Comparison of ENCODE assay signal across 8 cellular contexts in the genomic region with DNA sequence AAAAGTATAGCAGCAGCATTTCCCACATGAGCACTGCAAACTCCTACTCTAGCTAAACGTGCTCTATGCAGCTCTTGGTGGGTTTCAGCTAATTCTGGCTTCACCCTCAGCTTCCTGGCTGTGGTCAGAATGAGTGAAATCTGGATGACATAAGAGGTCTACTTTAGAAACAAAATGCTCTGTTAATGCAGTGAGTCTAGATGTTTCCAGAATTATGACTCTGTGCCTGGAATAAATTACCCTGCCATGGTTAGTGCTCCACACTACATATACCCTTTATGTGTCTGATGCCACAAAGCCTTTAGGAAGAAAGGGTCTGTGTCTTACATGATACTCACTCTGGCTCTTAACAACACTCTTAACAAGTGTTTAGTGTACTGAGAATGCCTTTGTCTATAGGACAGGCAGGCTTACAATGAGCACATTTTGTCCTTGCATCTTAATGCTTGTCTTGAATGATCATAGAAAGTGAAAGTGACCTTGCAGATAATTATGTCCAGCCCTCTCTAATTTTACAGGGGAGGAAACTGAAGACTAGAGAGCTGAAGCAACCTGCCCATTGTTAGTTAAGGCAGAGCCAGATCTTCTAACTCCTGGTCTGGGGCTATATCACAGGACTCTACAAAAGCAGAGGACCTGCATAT. TPM values are rescaled to one million over a fixed set of nuclear protein-coding genes. Genes with fewer than 3 reads are reported as not detected.
DNase-seq lines count a peak whose midpoint lies in the region; ATAC-seq and TF ChIP-seq lines count a peak whose summit lies in the region.

No MANE protein-coding gene starts in this region.

- in situ Hi-C loops in HAP-1 (cut with MboI; ENCODE audit: low sequenced_read_pairs), result no loop called here

- WGBS in gastroesophageal sphincter (ENCODE audit: low coverage in 1 of 2), 2 donors, result 40 to 44% methylated on average over 1 of the region's 1 CpG
- WGBS in ovary, 3 donors, result 76 to 86% (median 82%) methylated on average over 1 of the region's 1 CpG

- ATAC-seq in GM19452 (IDR thresholded peaks at IDR 0.05; ENCODE audit: unreplicated experiment) (peak; percentile 92), HG03565 (IDR thresholded peaks at IDR 0.05; ENCODE audit: unreplicated experiment) (peak; percentile 81), gastroesophageal sphincter (no peak)

- no peaks in the 10 kb centered on the region for H3K9me3 Mint-ChIP-seq in activated naive CD4-positive, alpha-beta T cell treated with anti-CD3 and anti-CD28 coated beads, Interleukin-2, amount 10 ng/mL, durations not matched to agents 7 days and 5 days

- H3K9me3 ChIP-seq in HAP-1 (no peaks in the 10 kb centered on the region), gastroesophageal sphincter (no peaks in the 10 kb centered on the region), ovary (no peaks in the 10 kb centered on the region)

- H3K27me3 Mint-ChIP-seq in activated naive CD4-positive, alpha-beta T cell treated with anti-CD3 and anti-CD28 coated beads, Interleukin-2, amount 10 ng/mL, durations not matched to agents 7 days and 5 days, result no peaks in the 10 kb centered on the region

- no peak for TF ChIP-seq EP300 in gastroesophageal sphincter (IDR thresholded peaks at IDR 0.05)
- TF ChIP-seq EP300 in ovary (IDR thresholded peaks at IDR 0.05), result no peak

- H3K4me1 ChIP-seq in HAP-1 (peaks cover 61% of the 10 kb centered on the region), gastroesophageal sphincter (peaks cover 16 to 92% (median 23%) of the 10 kb centered on the region in 3 donors), ovary (ENCODE audit: insufficient read depth) (peaks cover 19% of the 10 kb centered on the region)

- TF ChIP-seq CTCF in gastroesophageal sphincter (IDR thresholded peaks at IDR 0.05), result no peak
- no peak for TF ChIP-seq CTCF in ovary (IDR thresholded peaks at IDR 0.05)

- H3K36me3 ChIP-seq in HAP-1 (replicated peaks) (peaks cover 42% of the 10 kb centered on the region), gastroesophageal sphincter (peaks cover 16 to 61% of the 10 kb centered on the region in 2 donors), ovary (no peaks in the 10 kb centered on the region)

- CTCF ChIA-PET in activated naive CD4-positive, alpha-beta T cell treated with anti-CD3 and anti-CD28 coated beads, Interleukin-2, amount 10 ng/mL, durations not matched to agents 7 days and 5 days (lab: Charles Lee), result interaction anchor here (1.2 to 6.1 kb wide), 3 partner anchors 8 to 16 kb away, joined by 3 to 46 read pairs (median 5); a partner anchor contains a TSS

- H3K4me3 Mint-ChIP-seq in activated naive CD4-positive, alpha-beta T cell treated with anti-CD3 and anti-CD28 coated beads, Interleukin-2, amount 10 ng/mL, durations not matched to agents 7 days and 5 days, result no peak overlapping the region

- H3K4me3 ChIP-seq in HAP-1 (no peak overlapping the region), gastroesophageal sphincter (no peak overlapping the region), ovary (no peak overlapping the region)

- intact Hi-C loops in ovary (cut with DNase I), result no loop called here

- DNase-seq in COLO829 (ENCODE audit: low spot score) (peak; percentile 85), NCI-H1417 treated with DMSO at 0.1 percent for 48 hours (lab: John Stamatoyannopoulos, UW) (no peak), HAP-1 (ENCODE audit: low spot score in 2 of 2) (no peak), ovary (no peak)
- DNase-seq in activated naive CD4-positive, alpha-beta T cell treated with anti-CD3 and anti-CD28 coated beads, Interleukin-2, amount 10 ng/mL, durations not matched to agents 7 days and 5 days, result peak; percentile 47

- TF ChIP-seq POLR2A in gastroesophageal sphincter (IDR thresholded peaks at IDR 0.05) (no peak), ovary (IDR thresholded peaks at IDR 0.05) (no peak)

- H3K27me3 ChIP-seq in HAP-1 (ENCODE audit: low read depth), result no peaks in the 10 kb centered on the region
- no peaks in the 10 kb centered on the region for H3K27me3 ChIP-seq in gastroesophageal sphincter
- no peaks in the 10 kb centered on the region for H3K27me3 ChIP-seq in ovary

- peaks cover 68% of the 10 kb centered on the region for H3K4me1 Mint-ChIP-seq in activated naive CD4-positive, alpha-beta T cell treated with anti-CD3 and anti-CD28 coated beads, Interleukin-2, amount 10 ng/mL, durations not matched to agents 7 days and 5 days

- H3K27ac ChIP-seq in gastroesophageal sphincter, result peak overlapping the region in 1 of 4 donors; percentile 11
- no peak overlapping the region for H3K27ac ChIP-seq in ovary

- peaks cover 77% of the 10 kb centered on the region for H3K36me3 Mint-ChIP-seq in activated naive CD4-positive, alpha-beta T cell treated with anti-CD3 and anti-CD28 coated beads, Interleukin-2, amount 10 ng/mL, durations not matched to agents 7 days and 5 days

- H3K27ac Mint-ChIP-seq in activated naive CD4-positive, alpha-beta T cell treated with anti-CD3 and anti-CD28 coated beads, Interleukin-2, amount 10 ng/mL, durations not matched to agents 7 days and 5 days, result peak overlapping the region; percentile 82

RNA-seq across cellular contexts. Expression of a gene that starts 9.2 kb away (rescaled TPM):
- total RNA-seq in gastroesophageal sphincter, result 100 to 1,000 TPM in 2 of 4 donors, 10 to 100 TPM in 2; 57.6 to 155 (median 106) TPM
- total RNA-seq in ovary, result 100 to 1,000 TPM in 5 of 7 donors, 10 to 100 TPM in 2; 38.6 to 327 (median 213) TPM
- 100 to 1,000 TPM; 175 to 642 TPM for polyA plus RNA-seq in ovary

RNA-seq across cellular contexts. Expression of a gene that starts 52.4 kb away (rescaled TPM):
- total RNA-seq in gastroesophageal sphincter (100 to 1,000 TPM in 3 of 4 donors, 10 to 100 TPM in 1; 41.9 to 183 (median 125) TPM), ovary (100 to 1,000 TPM in 3 of 7 donors, 10 to 100 TPM in 4; 60.2 to 189 (median 85.8) TPM)
- 100 to 1,000 TPM; 158 to 449 TPM for polyA plus RNA-seq in ovary

Comparison
In these comparisons a context has a peak if more than half of its experiments do, and no peak if none do; other contexts are left out.
1. DNase-seq: peak in COLO829 (single experiment) and activated naive CD4-positive, alpha-beta T cell treated with anti-CD3 and anti-CD28 coated beads, Interleukin-2, amount 10 ng/mL, durations not matched to agents 7 days and 5 days (single experiment); none in NCI-H1417 treated with DMSO at 0.1 percent for 48 hours (single experiment), HAP-1 (0 of 2) and ovary (0 of 5).